ENCODE assay signal across 36 cellular contexts in the genomic region with DNA sequence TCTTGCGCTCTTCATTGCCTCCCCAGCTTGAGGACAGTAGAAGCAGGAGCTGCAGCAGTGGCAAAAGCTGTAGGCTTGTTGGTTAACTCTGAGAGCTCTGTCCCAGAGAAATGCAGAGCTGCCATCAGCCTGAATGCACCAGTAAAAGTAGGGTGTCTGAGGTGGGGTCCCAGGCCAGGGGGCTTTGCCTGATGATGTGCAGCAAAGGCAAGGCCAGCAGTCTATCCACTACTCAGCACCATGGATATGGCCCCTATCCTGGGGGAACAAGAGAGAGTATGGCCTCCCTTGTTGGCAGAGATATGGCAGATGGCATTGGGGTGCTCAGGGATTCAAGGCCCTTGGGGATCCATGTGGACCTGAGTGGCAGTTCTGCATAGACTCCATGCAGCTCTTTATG.
"Had no signal": no experiment of that assay in that cellular context is flagged by ENCODE, and none has a peak within 500 bp of the region (broad histone marks: within the 10 kb centered on the region; RNA-seq: fewer than 3 reads in every experiment).

No MANE protein-coding gene starts in this region.

- H3K27me3 Mint-ChIP-seq: activated naive CD4-positive, alpha-beta T cell treated with anti-CD3 and anti-CD28 coated beads, Interleukin-2, amount 10 ng/mL, durations not matched to agents 7 days and 5 days; activated naive CD4-positive, alpha-beta T cell treated with anti-CD3 and anti-CD28 coated beads, Interleukin-2, amount 50 U/mL, for 24 hours; activated naive CD8-positive, alpha-beta T cell; activated naive CD8-positive, alpha-beta T cell treated with anti-CD3 and anti-CD28 coated beads for 36 hours; activated naive CD8-positive, alpha-beta T cell treated with anti-CD3 and anti-CD28 coated beads, Interleukin-2, amount 10 ng/mL, durations not matched to agents 7 days and 5 days; activated naive CD8-positive, alpha-beta T cell treated with anti-CD3 and anti-CD28 coated beads, Interleukin-2, amount 50 U/mL, for 24 hours; activated T-helper 17 cell treated with anti-CD3 and anti-CD28 coated beads, Interleukin-2, amount 50 U/mL, for 72 hours; central memory CD8-positive, alpha-beta T cell had no signal

- ATAC-seq: activated naive CD4-positive, alpha-beta T cell treated with anti-CD3 and anti-CD28 coated beads, Interleukin-2, amount 50 U/mL, for 72 hours; activated naive CD8-positive, alpha-beta T cell treated with anti-CD3 and anti-CD28 coated beads, Interleukin-2, amount 50 U/mL, for 24 hours; activated T-cell treated with anti-CD3 and anti-CD28 coated beads, Interleukin-2, amount 50 U/mL, for 4 hours; activated T-helper 17 cell treated with anti-CD3 and anti-CD28 coated beads, Interleukin-2, amount 50 U/mL, for 72 hours; body of pancreas had no signal

- H3K27me3 ChIP-seq: ascending aorta, body of pancreas, brain microvascular endothelial cell, cardiac muscle cell had no signal

- H3K4me1 Mint-ChIP-seq: activated naive CD4-positive, alpha-beta T cell treated with anti-CD3 and anti-CD28 coated beads, Interleukin-2, amount 10 ng/mL, durations not matched to agents 7 days and 5 days; activated naive CD4-positive, alpha-beta T cell treated with anti-CD3 and anti-CD28 coated beads, Interleukin-2, amount 50 U/mL, for 24 hours; activated naive CD8-positive, alpha-beta T cell treated with anti-CD3 and anti-CD28 coated beads for 36 hours; activated naive CD8-positive, alpha-beta T cell treated with anti-CD3 and anti-CD28 coated beads, Interleukin-2, amount 10 ng/mL, durations not matched to agents 7 days and 5 days; activated naive CD8-positive, alpha-beta T cell treated with anti-CD3 and anti-CD28 coated beads, Interleukin-2, amount 50 U/mL, for 24 hours; activated T-helper 17 cell treated with anti-CD3 and anti-CD28 coated beads, Interleukin-2, amount 50 U/mL, for 72 hours; brain; central memory CD8-positive, alpha-beta T cell had no signal

- H3K36me3 Mint-ChIP-seq: activated naive CD4-positive, alpha-beta T cell treated with anti-CD3 and anti-CD28 coated beads, Interleukin-2, amount 10 ng/mL, durations not matched to agents 7 days and 5 days; activated naive CD4-positive, alpha-beta T cell treated with anti-CD3 and anti-CD28 coated beads, Interleukin-2, amount 50 U/mL, for 24 hours; activated naive CD4-positive, alpha-beta T cell treated with anti-CD3 and anti-CD28 coated beads, Interleukin-2, amount 50 U/mL, for 72 hours; activated naive CD8-positive, alpha-beta T cell; activated naive CD8-positive, alpha-beta T cell treated with anti-CD3 and anti-CD28 coated beads for 36 hours; activated naive CD8-positive, alpha-beta T cell treated with anti-CD3 and anti-CD28 coated beads, Interleukin-2, amount 10 ng/mL, durations not matched to agents 7 days and 5 days; brain had no signal

- DNase-seq: activated effector memory CD4-positive, alpha-beta T cell treated with anti-CD3 and anti-CD28 coated beads, Interleukin-2, amount 50 U/mL, for 16 hours; activated effector memory CD4-positive, alpha-beta T cell treated with Interleukin-2 at 50 U/mL for 16 hours; activated gamma-delta T cell; activated gamma-delta T cell treated with Interleukin-2 at 50 U/mL for 16 hours; activated naive CD4-positive, alpha-beta T cell; activated naive CD4-positive, alpha-beta T cell treated with anti-CD3 and anti-CD28 coated beads for 36 hours; activated naive CD4-positive, alpha-beta T cell treated with anti-CD3 and anti-CD28 coated beads, Interleukin-2, amount 10 ng/mL, durations not matched to agents 7 days and 5 days; activated naive CD4-positive, alpha-beta T cell treated with anti-CD3 and anti-CD28 coated beads, Interleukin-2, amount 50 U/mL, for 16 hours; activated naive CD4-positive, alpha-beta T cell treated with Interleukin-2 at 50 U/mL for 16 hours; activated naive CD8-positive, alpha-beta T cell treated with anti-CD3 and anti-CD28 coated beads for 36 hours; activated naive CD8-positive, alpha-beta T cell treated with anti-CD3 and anti-CD28 coated beads, Interleukin-2, amount 10 ng/mL, durations not matched to agents 7 days and 5 days; activated naive CD8-positive, alpha-beta T cell treated with anti-CD3 and anti-CD28 coated beads, Interleukin-2, amount 50 U/mL, for 24 hours; activated T-cell treated with anti-CD3 and anti-CD28 coated beads for 4 hours; activated T-cell treated with anti-CD3 and anti-CD28 coated beads, Interleukin-2, amount 50 U/mL, for 1 hour; activated T-cell treated with anti-CD3 and anti-CD28 coated beads, Interleukin-2, amount 50 U/mL, for 24 hours; activated T-cell treated with anti-CD3 and anti-CD28 coated beads, Interleukin-2, amount 50 U/mL, for 4 hours; activated T-cell treated with anti-CD3 and anti-CD28 coated beads, Interleukin-2, amount 50 U/mL, for 48 hours; adrenal gland; amniotic stem cell; amygdala; anterior cingulate cortex; body of pancreas; brain microvascular endothelial cell; central memory CD4-positive, alpha-beta T cell; cerebellar nuclear complex had no signal

- H3K27ac ChIP-seq: adrenal gland, ascending aorta, body of pancreas, brain microvascular endothelial cell, breast epithelium, cardiac muscle cell had no signal

- H3K9me3 ChIP-seq: adrenal gland, ascending aorta, body of pancreas had no signal

- H3K36me3 ChIP-seq: adrenal gland, ascending aorta, brain microvascular endothelial cell, breast epithelium, cardiac muscle cell had no signal

- H3K4me1 ChIP-seq: adrenal gland, ascending aorta, body of pancreas, breast epithelium had no signal

- H3K9me3 Mint-ChIP-seq: activated naive CD4-positive, alpha-beta T cell treated with anti-CD3 and anti-CD28 coated beads for 36 hours; activated naive CD4-positive, alpha-beta T cell treated with anti-CD3 and anti-CD28 coated beads, Interleukin-2, amount 10 ng/mL, durations not matched to agents 7 days and 5 days; activated naive CD4-positive, alpha-beta T cell treated with anti-CD3 and anti-CD28 coated beads, Interleukin-2, amount 50 U/mL, for 72 hours; activated naive CD8-positive, alpha-beta T cell treated with anti-CD3 and anti-CD28 coated beads, Interleukin-2, amount 10 ng/mL, durations not matched to agents 7 days and 5 days; activated naive CD8-positive, alpha-beta T cell treated with anti-CD3 and anti-CD28 coated beads, Interleukin-2, amount 50 U/mL, for 24 hours; activated T-cell treated with anti-CD3 and anti-CD28 coated beads, Interleukin-2, amount 50 U/mL, for 24 hours; activated T-helper 1 cell treated with anti-CD3 and anti-CD28 coated beads, Interleukin-12 subunit alpha, Interleukin-12 subunit beta, Interleukin-2, Interleukin-4 antibody, amounts not matched to agents 30 ng/mL and 10 ng/mL and 1 ng/mL, durations not matched to agents 14 hours and 24 hours and 36 hours; activated T-helper 17 cell treated with anti-CD3 and anti-CD28 coated beads, Interleukin-2, amount 50 U/mL, for 72 hours; activated T-helper 2 cell treated with anti-CD3 and anti-CD28 coated beads, Interferon-gamma antibody, Interleukin-2, Interleukin-4, amounts not matched to agents 10 μg/mL and 5 μg/mL and 100 μg/mL, durations not matched to agents 14 hours and 24 hours and 36 hours; central memory CD8-positive, alpha-beta T cell had no signal

- H3K4me3 ChIP-seq: adrenal gland, ascending aorta, body of pancreas, breast epithelium, cardiac muscle cell had no signal

- H3K4me3 Mint-ChIP-seq: activated naive CD4-positive, alpha-beta T cell treated with anti-CD3 and anti-CD28 coated beads for 36 hours; activated naive CD4-positive, alpha-beta T cell treated with anti-CD3 and anti-CD28 coated beads, Interleukin-2, amount 10 ng/mL, durations not matched to agents 7 days and 5 days; activated naive CD4-positive, alpha-beta T cell treated with anti-CD3 and anti-CD28 coated beads, Interleukin-2, amount 50 U/mL, for 24 hours; activated naive CD8-positive, alpha-beta T cell; activated naive CD8-positive, alpha-beta T cell treated with anti-CD3 and anti-CD28 coated beads for 36 hours; activated naive CD8-positive, alpha-beta T cell treated with anti-CD3 and anti-CD28 coated beads, Interleukin-2, amount 10 ng/mL, durations not matched to agents 7 days and 5 days; activated naive CD8-positive, alpha-beta T cell treated with anti-CD3 and anti-CD28 coated beads, Interleukin-2, amount 50 U/mL, for 24 hours; activated T-cell treated with anti-CD3 and anti-CD28 coated beads, Interleukin-2, amount 50 U/mL, for 24 hours; activated T-cell treated with anti-CD3 and anti-CD28 coated beads, Interleukin-2, amount 50 U/mL, for 4 hours; activated T-helper 1 cell treated with anti-CD3 and anti-CD28 coated beads, Interleukin-12 subunit alpha, Interleukin-12 subunit beta, Interleukin-2, Interleukin-4 antibody, amounts not matched to agents 30 ng/mL and 10 ng/mL and 1 ng/mL, durations not matched to agents 14 hours and 24 hours and 36 hours; activated T-helper 17 cell treated with anti-CD3 and anti-CD28 coated beads, Interleukin-2, amount 50 U/mL, for 72 hours; brain; central memory CD8-positive, alpha-beta T cell had no signal

- H3K27ac Mint-ChIP-seq: activated naive CD4-positive, alpha-beta T cell treated with anti-CD3 and anti-CD28 coated beads for 36 hours; activated naive CD4-positive, alpha-beta T cell treated with anti-CD3 and anti-CD28 coated beads, Interleukin-2, amount 10 ng/mL, durations not matched to agents 7 days and 5 days; activated naive CD4-positive, alpha-beta T cell treated with anti-CD3 and anti-CD28 coated beads, Interleukin-2, amount 50 U/mL, for 24 hours; activated naive CD4-positive, alpha-beta T cell treated with anti-CD3 and anti-CD28 coated beads, Interleukin-2, amount 50 U/mL, for 72 hours; activated naive CD8-positive, alpha-beta T cell; activated naive CD8-positive, alpha-beta T cell treated with anti-CD3 and anti-CD28 coated beads for 36 hours; activated naive CD8-positive, alpha-beta T cell treated with anti-CD3 and anti-CD28 coated beads, Interleukin-2, amount 10 ng/mL, durations not matched to agents 7 days and 5 days; activated naive CD8-positive, alpha-beta T cell treated with anti-CD3 and anti-CD28 coated beads, Interleukin-2, amount 50 U/mL, for 24 hours; activated T-cell treated with anti-CD3 and anti-CD28 coated beads, Interleukin-2, amount 50 U/mL, for 24 hours; activated T-helper 1 cell treated with anti-CD3 and anti-CD28 coated beads, Interleukin-12 subunit alpha, Interleukin-12 subunit beta, Interleukin-2, Interleukin-4 antibody, amounts not matched to agents 30 ng/mL and 10 ng/mL and 1 ng/mL, durations not matched to agents 14 hours and 24 hours and 36 hours; activated T-helper 17 cell treated with anti-CD3 and anti-CD28 coated beads, Interleukin-2, amount 50 U/mL, for 72 hours; activated T-helper 2 cell treated with anti-CD3 and anti-CD28 coated beads, Interferon-gamma antibody, Interleukin-2, Interleukin-4, amounts not matched to agents 10 μg/mL and 5 μg/mL and 100 μg/mL, durations not matched to agents 14 hours and 24 hours and 36 hours; brain had no signal
